ENCODE assay signal across 9 cellular contexts in genomic region chr1:44707959-44708831, GRCh38. TPM values are rescaled to one million over a fixed set of nuclear protein-coding genes. Genes with fewer than 3 reads are reported as not detected.
DNase-seq lines count a peak whose midpoint lies in the region; ATAC-seq, FAIRE-seq and TF ChIP-seq lines count a peak whose summit lies in the region.
"Had no signal": no experiment of that assay in that cellular context is flagged by ENCODE, and none has a peak within 500 bp of the region (broad histone marks: within the 10 kb centered on the region; RNA-seq: fewer than 3 reads in every experiment).

No MANE protein-coding gene starts in this region.

- H3K27ac ChIP-seq in dorsolateral prefrontal cortex = no peak overlapping the region
- H3K27ac ChIP-seq in mesenchymal stem cell (ENCODE audit: low read length, poor library complexity, severe bottlenecking) = no peak overlapping the region
- no peak overlapping the region for H3K27ac ChIP-seq in effector memory CD4-positive, alpha-beta T cell (ENCODE audit: insufficient read depth, low read length, poor library complexity, severe bottlenecking)

- intact Hi-C loops in dorsolateral prefrontal cortex (cut with DNase I) = no loop called here

- TF ChIP-seq CTCF in dorsolateral prefrontal cortex (IDR thresholded peaks at IDR 0.05 in 54 of 56, conservative IDR thresholded peaks at IDR 0.05 in 2 of 56; ENCODE audit: low read depth in 1 of 56, partially characterized antibody in 56 of 56) = peak; percentile 32 to 75 (median 67)

- H3K9me3 ChIP-seq in mesenchymal stem cell (ENCODE audit: control insufficient read depth, low read length) = no peaks in the 10 kb centered on the region
- no peaks in the 10 kb centered on the region for H3K9me3 ChIP-seq in effector memory CD4-positive, alpha-beta T cell (ENCODE audit: control insufficient read depth, low read length)

- H3K79me1 ChIP-seq in mesenchymal stem cell (replicated peaks; ENCODE audit: low read length, poor library complexity, severe bottlenecking) = no peaks in the 10 kb centered on the region

- H2BK15ac ChIP-seq in mesenchymal stem cell (ENCODE audit: low read depth, poor library complexity, severe bottlenecking) = no peak overlapping the region

- no peak overlapping the region for H3K23ac ChIP-seq in mesenchymal stem cell (ENCODE audit: low read length in 2 of 2)

- no peak overlapping the region for H2BK120ac ChIP-seq in mesenchymal stem cell (ENCODE audit: low read depth, low read length)

- no peak overlapping the region for H4K91ac ChIP-seq in mesenchymal stem cell (ENCODE audit: low read length)

- peaks cover 6% of the 10 kb centered on the region for H3K4me1 ChIP-seq in mesenchymal stem cell (ENCODE audit: control insufficient read depth, insufficient read depth, low read depth, low read length)
- H3K4me1 ChIP-seq in effector memory CD4-positive, alpha-beta T cell (ENCODE audit: control insufficient read depth, insufficient read depth, low read length, poor library complexity, severe bottlenecking) = peaks cover 4% of the 10 kb centered on the region

- H2BK12ac ChIP-seq in mesenchymal stem cell (ENCODE audit: low read length in 2 of 2) = no peak overlapping the region

- no peaks in the 10 kb centered on the region for H3K36me3 ChIP-seq in H7 (replicated peaks; ENCODE audit: control insufficient read depth, insufficient read depth, low read length)
- H3K36me3 ChIP-seq in mesenchymal stem cell (ENCODE audit: control insufficient read depth in 1 of 2, insufficient read depth in 2 of 2, low read depth in 1 of 2, low read length in 2 of 2) = no peaks in the 10 kb centered on the region
- H3K36me3 ChIP-seq in effector memory CD4-positive, alpha-beta T cell (ENCODE audit: control insufficient read depth, insufficient read depth, low read length) = no peaks in the 10 kb centered on the region

- H3K27me3 ChIP-seq in H7 (ENCODE audit: control insufficient read depth, insufficient read depth, low read length) (no peaks in the 10 kb centered on the region), dorsolateral prefrontal cortex (no peaks in the 10 kb centered on the region), mesenchymal stem cell (ENCODE audit: control insufficient read depth in 1 of 2, insufficient read depth in 1 of 2, low read length in 2 of 2) (peaks cover 0 to 7% of the 10 kb centered on the region in 2 experiments)
- no peaks in the 10 kb centered on the region for H3K27me3 ChIP-seq in effector memory CD4-positive, alpha-beta T cell (replicated peaks; ENCODE audit: control insufficient read depth, insufficient read depth, low read length, poor library complexity, severe bottlenecking)

- no peak overlapping the region for H2BK5ac ChIP-seq in mesenchymal stem cell (ENCODE audit: low read depth, low read length, poor library complexity, severe bottlenecking)

- no peak for TF ChIP-seq POLR2A in GM18505 (IDR thresholded peaks at IDR 0.05; ENCODE audit: borderline replicate concordance, extremely low read depth, insufficient read depth, insufficient read length)

- no peak overlapping the region for H3K18ac ChIP-seq in mesenchymal stem cell (ENCODE audit: low read depth in 1 of 2, low read length in 2 of 2)

- ATAC-seq in SK-N-SH treated with all-trans-retinoic acid at 6 μM for 48 hours = peak; percentile 40; the same call in 2 of the 3 replicates
- ATAC-seq in GM18505 (IDR thresholded peaks at IDR 0.05; ENCODE audit: unreplicated experiment) = no peak

- H3K4ac ChIP-seq in mesenchymal stem cell (ENCODE audit: low read depth in 1 of 2, low read length in 2 of 2) = no peak overlapping the region

- H3K9ac ChIP-seq in mesenchymal stem cell (ENCODE audit: low read length) = peak overlapping the region; percentile 82

- peak; percentile 90 for DNase-seq in CD1c-positive myeloid dendritic cell (ENCODE audit: extremely low spot score)
- DNase-seq in H7 = peak; percentile 67
- DNase-seq in dorsolateral prefrontal cortex = no peak
- peak; percentile 63 for DNase-seq in mesenchymal stem cell
- no peak for DNase-seq in effector memory CD4-positive, alpha-beta T cell
- no peak for DNase-seq in HTR-8/SVneo (ENCODE audit: insufficient read length, low spot score)

- H3K14ac ChIP-seq in mesenchymal stem cell (ENCODE audit: low read length in 2 of 2) = no peak overlapping the region

- H3K4me2 ChIP-seq in mesenchymal stem cell (ENCODE audit: low read length, poor library complexity, severe bottlenecking) = no peak overlapping the region

- no peak overlapping the region for H4K8ac ChIP-seq in mesenchymal stem cell (ENCODE audit: low read length)

- WGBS in mesenchymal stem cell = 54% methylated on average over 13 of the region's 15 CpGs

- H2AK5ac ChIP-seq in mesenchymal stem cell (ENCODE audit: low read length, severe bottlenecking) = no peak overlapping the region

- H3K4me3 ChIP-seq in H7 (ENCODE audit: insufficient read depth, low read depth, low read length) (no peak overlapping the region), dorsolateral prefrontal cortex (peak overlapping the region in 8 of 59 donors; percentile 1 to 45 (median 18)), mesenchymal stem cell (ENCODE audit: insufficient read depth in 1 of 2, low read depth in 1 of 2, low read length in 2 of 2) (peak overlapping the region in 1 of 2 experiments; percentile 17)
- no peak overlapping the region for H3K4me3 ChIP-seq in effector memory CD4-positive, alpha-beta T cell (ENCODE audit: insufficient read depth, low read depth, low read length, poor library complexity, severe bottlenecking)

- no peak for FAIRE-seq in HTR-8/SVneo (lab: Jason Lieb, UNC)

- no peak overlapping the region for H2AFZ ChIP-seq in mesenchymal stem cell (ENCODE audit: low read depth, low read length)

TF ChIP-seq in SK-N-SH treated with all-trans-retinoic acid at 6 μM for 48 hours, 23 proteins besides CTCF, POLR2A, EP300 and RAD21:
- no peak for TF ChIP-seq ZC3H10 (CRISPR knock-in tag; IDR thresholded peaks at IDR 0.05)
- TF ChIP-seq, protein P1, sequence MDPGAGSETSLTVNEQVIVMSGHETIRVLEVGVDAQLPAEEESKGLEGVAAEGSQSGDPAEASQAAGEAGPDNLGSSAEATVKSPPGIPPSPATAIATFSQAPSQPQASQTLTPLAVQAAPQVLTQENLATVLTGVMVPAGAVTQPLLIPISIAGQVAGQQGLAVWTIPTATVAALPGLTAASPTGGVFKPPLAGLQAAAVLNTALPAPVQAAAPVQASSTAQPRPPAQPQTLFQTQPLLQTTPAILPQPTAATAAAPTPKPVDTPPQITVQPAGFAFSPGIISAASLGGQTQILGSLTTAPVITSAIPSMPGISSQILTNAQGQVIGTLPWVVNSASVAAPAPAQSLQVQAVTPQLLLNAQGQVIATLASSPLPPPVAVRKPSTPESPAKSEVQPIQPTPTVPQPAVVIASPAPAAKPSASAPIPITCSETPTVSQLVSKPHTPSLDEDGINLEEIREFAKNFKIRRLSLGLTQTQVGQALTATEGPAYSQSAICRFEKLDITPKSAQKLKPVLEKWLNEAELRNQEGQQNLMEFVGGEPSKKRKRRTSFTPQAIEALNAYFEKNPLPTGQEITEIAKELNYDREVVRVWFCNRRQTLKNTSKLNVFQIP (CRISPR knock-in tag; IDR thresholded peaks at IDR 0.05; ENCODE audit: borderline replicate concordance, low read depth) = no peak
- no peak for TF ChIP-seq TCF4 (CRISPR knock-in tag; IDR thresholded peaks at IDR 0.05; ENCODE audit: borderline replicate concordance)
- no peak for TF ChIP-seq ZFP30 (CRISPR knock-in tag; IDR thresholded peaks at IDR 0.05)
- no peak for TF ChIP-seq ESRRG (CRISPR knock-in tag; IDR thresholded peaks at IDR 0.05)
- no peak for TF ChIP-seq TOX (CRISPR knock-in tag; IDR thresholded peaks at IDR 0.05; ENCODE audit: borderline replicate concordance)
- no peak for TF ChIP-seq ARNTL (CRISPR knock-in tag; IDR thresholded peaks at IDR 0.05; ENCODE audit: borderline replicate concordance, low read depth)

RNA-seq across cellular contexts. Expression of gene RNU5D-1, which starts 22.8 kb away (rescaled TPM):
- not detected in 2 replicates for total RNA-seq in H7 (2014; rRNA removed; shearing (Covaris generic))
- total RNA-seq in dorsolateral prefrontal cortex = not detected
- polyA plus RNA-seq in mesenchymal stem cell (2013, experiment 1 of 2) = not detected
- polyA plus RNA-seq in mesenchymal stem cell (2013, experiment 2 of 2) = not detected
- total RNA-seq: T-helper 1 cell treated with Interleukin-12 subunit alpha and Interleukin-12 subunit beta and Interleukin-4 antibody, amounts not matched to agents 30 ng/mL and 1 ng/mL, for 36 hours had no signal

RNA-seq across cellular contexts. Expression of gene KIF2C, which starts 31.4 kb away (rescaled TPM):
- 164 and 209 TPM in 2 replicates for total RNA-seq in H7 (2014; rRNA removed; shearing (Covaris generic))
- 1 to 10 TPM in 57 of 120 experiments, under 1 TPM in 63; 0.16 to 4.3 (median 0.91) TPM for total RNA-seq in dorsolateral prefrontal cortex
- 5.2 TPM for polyA plus RNA-seq in mesenchymal stem cell (2013, experiment 1 of 2)
- 4.9 TPM for polyA plus RNA-seq in mesenchymal stem cell (2013, experiment 2 of 2)

RNA-seq across cellular contexts. Expression of gene ARMH1, which starts 33.7 kb away (rescaled TPM):
- 0.62 TPM in 1 of 2 replicates, not detected in the other for total RNA-seq in H7 (2014; rRNA removed; shearing (Covaris generic))
- 10 to 100 TPM in 97 of 120 experiments, 1 to 10 TPM in 23; 5.2 to 28.0 (median 13.0) TPM for total RNA-seq in dorsolateral prefrontal cortex
- polyA plus RNA-seq in mesenchymal stem cell (2013, experiment 1 of 2) = 0.76 TPM
- 0.63 TPM for polyA plus RNA-seq in mesenchymal stem cell (2013, experiment 2 of 2)

RNA-seq across cellular contexts. Expression of gene TMEM53, which starts 33.9 kb away (rescaled TPM):
- total RNA-seq in H7 (2014; rRNA removed; shearing (Covaris generic)) = 6.0 and 9.0 TPM in 2 replicates
- total RNA-seq in dorsolateral prefrontal cortex = 10 to 100 TPM in 78 of 120 experiments, 1 to 10 TPM in 42; 6.1 to 18.4 (median 11.0) TPM
- 17.9 TPM for polyA plus RNA-seq in mesenchymal stem cell (2013, experiment 1 of 2)
- polyA plus RNA-seq in mesenchymal stem cell (2013, experiment 2 of 2) = 18.1 TPM

Comparison
In these comparisons a context has a peak if more than half of its experiments do, and no peak if none do; other contexts are left out.
1. DNase-seq: peak in CD1c-positive myeloid dendritic cell (single experiment), H7 (single experiment) and mesenchymal stem cell (single experiment); none in dorsolateral prefrontal cortex (0 of 10), effector memory CD4-positive, alpha-beta T cell (0 of 3) and HTR-8/SVneo (single experiment).
2. RNA of gene KIF2C, which starts 31.4 kb away (total RNA-seq): 164 to 209 TPM in H7; 0.16 to 4.3 TPM in dorsolateral prefrontal cortex; every median in the first group is over 10 times any median in the second.